In the genomic region with DNA sequence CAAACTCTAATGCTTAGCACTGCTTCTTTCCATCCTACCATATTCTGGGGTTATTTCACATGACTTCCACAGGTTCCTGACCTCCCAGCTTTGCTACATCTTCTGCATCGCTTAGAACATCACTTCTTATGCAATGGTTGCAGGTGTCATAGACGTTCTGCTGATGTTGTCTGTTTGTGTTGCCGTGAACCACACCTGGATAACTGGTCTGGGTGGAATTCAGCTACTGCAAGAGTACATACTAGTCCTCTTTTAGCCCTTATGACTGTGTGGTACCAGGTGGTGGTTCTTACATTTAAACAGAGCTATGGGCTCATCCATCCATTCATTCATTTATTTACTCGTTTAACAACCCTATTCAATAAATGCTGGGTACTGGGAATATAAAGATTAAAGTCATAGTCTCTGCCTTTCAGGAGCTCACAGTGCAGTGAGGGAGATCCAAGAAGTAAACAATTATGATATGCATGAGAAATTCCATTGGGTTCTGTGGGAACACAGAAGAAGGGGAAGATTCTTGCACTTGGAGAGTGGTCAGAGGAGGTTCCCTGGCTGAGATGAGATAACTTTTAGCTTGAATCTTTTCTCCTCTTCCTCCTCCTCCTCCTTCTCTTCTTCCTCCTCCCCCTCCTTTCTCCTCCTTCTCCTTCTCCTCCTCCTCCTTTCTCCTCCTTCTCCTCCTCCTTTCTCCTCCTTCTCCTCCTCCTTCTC, we compare ENCODE assay signal across 13 cellular contexts. TPM values are rescaled to one million over a fixed set of nuclear protein-coding genes. Genes with fewer than 3 reads are reported as not detected.
DNase-seq lines count a peak whose midpoint lies in the region; ATAC-seq and TF ChIP-seq lines count a peak whose summit lies in the region.
"Had no signal": no experiment of that assay in that cellular context is flagged by ENCODE, and none has a peak within 500 bp of the region (broad histone marks: within the 10 kb centered on the region; RNA-seq: fewer than 3 reads in every experiment).

No MANE protein-coding gene starts in this region.

- no peak for TF ChIP-seq CTCF in astrocyte of the cerebellum (IDR thresholded peaks at IDR 0.05; ENCODE audit: low read depth, low read length, missing control alignments)
- no peak for TF ChIP-seq CTCF in fibroblast of villous mesenchyme (IDR thresholded peaks at IDR 0.05; ENCODE audit: insufficient read depth, low read depth, low read length)

- peak; percentile 12 for DNase-seq in astrocyte of the cerebellum (ENCODE audit: low read depth)
- peak; percentile 31 for DNase-seq in fibroblast of villous mesenchyme (ENCODE audit: low read depth)
- no peak for DNase-seq in dermis blood vessel endothelial cell
- no peak for DNase-seq in DMS53 treated with DMSO at 0.1 percent for 48 hours (lab: John Stamatoyannopoulos, UW; ENCODE audit: unreplicated experiment)
- DNase-seq: BE2C; CD4-positive, alpha-beta memory T cell; COR-L47; HCEC 1CT; IMR-90 had no signal

- in situ Hi-C loops in astrocyte of the cerebellum (cut with HindIII; ENCODE audit: low sequenced_read_pairs) = no loop called here

- H3K4me3 ChIP-seq in astrocyte of the cerebellum (ENCODE audit: low read depth, low read length) (no peak overlapping the region), fibroblast of villous mesenchyme (ENCODE audit: low read depth, low read length) (no peak overlapping the region), skin epidermis (peak overlapping the region in 1 of 7 experiments; percentile 8)
- H3K4me3 ChIP-seq: A549 had no signal

- peak overlapping the region in 18 of 21 experiments; percentile 38 to 95 (median 86) for H3K27ac ChIP-seq in skin epidermis
- H3K27ac ChIP-seq: A549, C4-2B had no signal

- no peak for ATAC-seq in GM21825 (IDR thresholded peaks at IDR 0.05; ENCODE audit: unreplicated experiment)
- ATAC-seq: A549 had no signal

RNA-seq across cellular contexts. Expression of a gene that starts 30.8 kb away (rescaled TPM):
- total RNA-seq in fibroblast of villous mesenchyme (31.2 and 53.1 TPM in 2 replicates), dermis blood vessel endothelial cell (9.0 and 16.1 TPM in 2 replicates)

Comparison
In these comparisons a context has a peak if more than half of its experiments do, and no peak if none do; other contexts are left out.
1. DNase-seq: peak in astrocyte of the cerebellum (single experiment) and fibroblast of villous mesenchyme (single experiment); none in dermis blood vessel endothelial cell (single experiment) and DMS53 treated with DMSO at 0.1 percent for 48 hours (single experiment).